ENCODE assay signal across 8 cellular contexts in the genomic region with DNA sequence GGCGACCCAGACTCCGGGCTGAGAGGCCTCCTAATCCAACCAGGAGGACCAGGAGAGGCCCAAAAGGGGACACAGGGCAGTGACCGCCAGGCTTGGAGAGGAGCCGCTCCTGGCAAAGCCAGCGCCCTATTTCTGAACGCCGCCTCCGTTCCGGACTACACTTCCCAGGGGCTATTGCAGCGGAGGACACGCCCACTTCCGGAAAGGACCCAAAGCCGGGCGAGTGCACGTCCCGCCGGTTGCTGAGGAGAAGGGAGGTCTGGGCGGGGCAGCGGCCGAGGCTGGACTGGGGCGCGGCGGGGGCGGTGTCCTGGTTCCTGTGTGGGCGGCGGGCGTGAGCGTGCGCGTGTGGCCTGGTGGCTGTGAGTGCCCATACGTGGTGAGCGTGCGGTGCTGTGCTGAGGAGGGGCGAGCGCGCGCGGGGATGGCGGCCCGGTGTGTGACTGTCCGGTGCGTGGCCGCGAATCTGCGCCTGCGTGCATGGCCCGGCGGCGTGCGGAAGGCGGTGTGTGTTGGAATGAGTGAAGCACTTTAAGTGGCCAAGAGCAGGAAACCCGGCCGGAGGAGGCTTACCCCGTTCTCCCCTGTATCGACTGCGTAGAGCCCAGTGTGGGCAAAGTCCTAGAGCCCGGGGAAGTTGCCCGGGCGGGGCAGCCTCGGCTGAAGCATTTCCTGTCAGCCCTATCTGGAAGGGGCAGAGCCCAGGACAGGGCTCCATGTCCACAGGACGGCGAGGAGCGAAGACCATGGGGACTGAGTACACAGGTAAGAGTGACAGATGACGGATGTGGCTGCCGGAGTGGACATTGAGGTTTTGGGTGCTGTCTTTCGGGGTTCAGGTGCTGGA. TPM values are rescaled to one million over a fixed set of nuclear protein-coding genes. Genes with fewer than 3 reads are reported as not detected.
A peak's percentile ranks its signal among the peaks of the same experiment; 100 is the strongest.
DNase-seq lines count a peak whose midpoint lies in the region; ATAC-seq and TF ChIP-seq lines count a peak whose summit lies in the region.

A gene (plus strand): TSS at position 195 of the 847 bp plus-strand sequence. CDS start 2,844 bp downstream, outside the sequence.

- H3K9me3 ChIP-seq in Caco-2, result peaks cover 45% of the 10 kb centered on the region
- H3K9me3 ChIP-seq in HUES48 (ENCODE audit: control insufficient read depth, insufficient read depth, low read length), result peaks cover 66% of the 10 kb centered on the region

- no peaks in the 10 kb centered on the region for H3K27me3 Mint-ChIP-seq in Caco-2 (ENCODE audit: insufficient read depth, unreplicated experiment)
- no peaks in the 10 kb centered on the region for H3K27me3 Mint-ChIP-seq in neural crest cell (ENCODE audit: low read depth)
- no peaks in the 10 kb centered on the region for H3K27me3 Mint-ChIP-seq in stimulated activated naive CD8-positive, alpha-beta T cell treated with anti-CD3 and anti-CD28 coated beads, Interleukin-15, amount 100 ng/mL, for 72 hours

- H3K4me3 ChIP-seq in Caco-2 (ENCODE audit: low read depth, low read length) (peak within 1 kb of the TSS; percentile 61), HUES48 (ENCODE audit: low read depth, low read length) (peak within 1 kb of the TSS; percentile 98)

- peak within 1 kb of the TSS; percentile 38 for H3K9ac ChIP-seq in HUES48 (ENCODE audit: low read depth, low read length)

- POLR2A ChIA-PET in Caco-2 (lab: Charles Lee), result no interaction called here

- no peaks in the 10 kb centered on the region for H3K27me3 ChIP-seq in Caco-2 (replicated peaks; ENCODE audit: control insufficient read depth, insufficient read depth, low read length)
- no peaks in the 10 kb centered on the region for H3K27me3 ChIP-seq in HUES48 (ENCODE audit: control insufficient read depth, insufficient read depth, low read length)
- H3K27me3 ChIP-seq in foreskin keratinocyte, result no peaks in the 10 kb centered on the region

- no peaks in the 10 kb centered on the region for H3K36me3 ChIP-seq in Caco-2 (ENCODE audit: control insufficient read depth, insufficient read depth, low read length)
- peaks cover 32% of the 10 kb centered on the region for H3K36me3 ChIP-seq in HUES48 (ENCODE audit: control insufficient read depth, insufficient read depth, low read length)

- H3K9me3 Mint-ChIP-seq in Caco-2 (ENCODE audit: unreplicated experiment), result peaks cover 35% of the 10 kb centered on the region
- H3K9me3 Mint-ChIP-seq in neural crest cell, result peaks cover 23% of the 10 kb centered on the region
- peaks cover 38 to 69% of the 10 kb centered on the region in 2 donors for H3K9me3 Mint-ChIP-seq in stimulated activated naive CD8-positive, alpha-beta T cell treated with anti-CD3 and anti-CD28 coated beads, Interleukin-15, amount 100 ng/mL, for 72 hours

- H3K4me1 Mint-ChIP-seq in Caco-2 (ENCODE audit: low read depth, unreplicated experiment), result no peaks in the 10 kb centered on the region
- H3K4me1 Mint-ChIP-seq in neural crest cell, result peaks cover 13% of the 10 kb centered on the region
- H3K4me1 Mint-ChIP-seq in stimulated activated naive CD8-positive, alpha-beta T cell treated with anti-CD3 and anti-CD28 coated beads, Interleukin-15, amount 100 ng/mL, for 72 hours, result peaks cover 13% of the 10 kb centered on the region

- intact Hi-C loops in Caco-2 (cut with micrococcal nuclease; ENCODE audit: unreplicated experiment), result loop anchor here (1.0 kb wide), 1 partner anchor 28 kb away; a partner anchor contains a TSS

- BruUV-seq in Caco-2 (replicated peaks; lab: Mats Ljungman, UMichigan), result no TSS peak

- DNase-seq in Caco-2 (peak; percentile 79 to 92), SHP77 (lab: John Stamatoyannopoulos, UW) (peak; percentile 84 to 91), foreskin keratinocyte (peak; percentile 72 to 85), neural crest cell (ENCODE audit: low read depth, low spot score) (peak; percentile 87)
- DNase-seq in activated naive CD4-positive, alpha-beta T cell (lab: John Stamatoyannopoulos, UW), result peak; percentile 56 to 79 (median 68)
- DNase-seq in stimulated activated naive CD8-positive, alpha-beta T cell treated with anti-CD3 and anti-CD28 coated beads, Interleukin-15, amount 100 ng/mL, for 72 hours, result peak; percentile 84 to 88

- H3K4me1 ChIP-seq in Caco-2 (no peaks in the 10 kb centered on the region), HUES48 (ENCODE audit: control insufficient read depth, insufficient read depth, low read length) (peaks cover 4% of the 10 kb centered on the region; the same call in 1 of the 2 replicates), foreskin keratinocyte (no peaks in the 10 kb centered on the region)

- H3K4me3 Mint-ChIP-seq in Caco-2 (ENCODE audit: unreplicated experiment), result peak within 1 kb of the TSS; percentile 92
- H3K4me3 Mint-ChIP-seq in neural crest cell, result peak within 1 kb of the TSS; percentile 99
- H3K4me3 Mint-ChIP-seq in stimulated activated naive CD8-positive, alpha-beta T cell treated with anti-CD3 and anti-CD28 coated beads, Interleukin-15, amount 100 ng/mL, for 72 hours, result peak within 1 kb of the TSS; percentile 91 to 100

- no peak for TF ChIP-seq CTCF in Caco-2 (IDR thresholded peaks at IDR 0.05; ENCODE audit: insufficient read depth in 1 of 2, low read depth in 1 of 2, low read length in 1 of 2, severe bottlenecking in 1 of 2, unreplicated experiment in 1 of 2)
- no peak for TF ChIP-seq CTCF in foreskin keratinocyte (conservative IDR thresholded peaks at IDR 0.05)
- TF ChIP-seq CTCF in neural crest cell (conservative IDR thresholded peaks at IDR 0.05), result no peak

- ATAC-seq in GM21381 (IDR thresholded peaks at IDR 0.05; ENCODE audit: unreplicated experiment) (peak; percentile 96), foreskin keratinocyte (peak; percentile 98)
- ATAC-seq in stimulated activated naive CD8-positive, alpha-beta T cell treated with anti-CD3 and anti-CD28 coated beads, Interleukin-15, amount 100 ng/mL, for 72 hours, result peak; percentile 98

- H3K27ac ChIP-seq in HUES48 (ENCODE audit: low read depth, low read length) (no peak within 1 kb of the TSS), foreskin keratinocyte (no peak within 1 kb of the TSS)

- H3K27ac Mint-ChIP-seq in Caco-2 (ENCODE audit: unreplicated experiment), result peak within 1 kb of the TSS; percentile 62
- peak within 1 kb of the TSS; percentile 96 for H3K27ac Mint-ChIP-seq in neural crest cell (ENCODE audit: unreplicated experiment)
- peak within 1 kb of the TSS; percentile 88 to 91 for H3K27ac Mint-ChIP-seq in stimulated activated naive CD8-positive, alpha-beta T cell treated with anti-CD3 and anti-CD28 coated beads, Interleukin-15, amount 100 ng/mL, for 72 hours

- H3K36me3 Mint-ChIP-seq in Caco-2 (ENCODE audit: insufficient read depth, unreplicated experiment) (peaks cover 6% of the 10 kb centered on the region), neural crest cell (ENCODE audit: low read depth) (peaks cover 66% of the 10 kb centered on the region)

- CTCF ChIA-PET in Caco-2 (lab: Charles Lee), result no interaction called here

RNA-seq across cellular contexts. Expression of the gene that starts here (rescaled TPM):
- total RNA-seq in Caco-2 (2022), result 0.43 and 1.1 TPM in 2 replicates
- total RNA-seq in foreskin keratinocyte, result 2.9 and 3.1 TPM in 2 replicates
- polyA plus RNA-seq in foreskin keratinocyte, result 1.8 and 2.0 TPM in 2 replicates
- 8.4 and 9.1 TPM in 2 replicates for total RNA-seq in neural crest cell
